In genomic region chr3:100710355-100711198, GRCh38 we compare ENCODE assay signal across 8 cellular contexts. TPM values are rescaled to one million over a fixed set of nuclear protein-coding genes. Genes with fewer than 3 reads are reported as not detected.
DNase-seq lines count a peak whose midpoint lies in the region; ATAC-seq and TF ChIP-seq lines count a peak whose summit lies in the region.

No MANE protein-coding gene starts in this region.

- DNase-seq in AG04449 (ENCODE audit: low read depth, low spot score) (peak; percentile 34), OCI-M1 (lab: John Stamatoyannopoulos, UW) (peak; percentile 85), fibroblast of the conjunctiva (ENCODE audit: low read depth) (peak; percentile 47), trophoblast cell (peak; percentile 71 to 84), NCI-H1930 (lab: John Stamatoyannopoulos, UW) (no peak)
- DNase-seq in activated T-cell treated with anti-CD3 and anti-CD28 coated beads, Interleukin-2, amount 50 U/mL, for 4 hours, result peak; percentile 43

- CTCF ChIA-PET in AG04449 (lab: Yijun Ruan, JAX), result interaction anchor here (0.7 to 2.9 kb wide), 13 partner anchors 8 to 486 kb away, joined by 3 to 14 read pairs (median 5); no protein-coding TSS in a partner anchor

- no peak overlapping the region for H4K12ac ChIP-seq in trophoblast cell (ENCODE audit: low read depth, low read length)

- no peak overlapping the region for H2BK12ac ChIP-seq in trophoblast cell (ENCODE audit: low read length)

- peak overlapping the region; percentile 93 for H3K27ac ChIP-seq in trophoblast cell (ENCODE audit: low read depth, low read length)

- no peak overlapping the region for H2BK120ac ChIP-seq in trophoblast cell (ENCODE audit: insufficient read depth, low read length, poor library complexity)

- peak overlapping the region; percentile 94 for H3K4me3 ChIP-seq in AG04449 (ENCODE audit: low read depth, low read length)
- peak overlapping the region; percentile 93 for H3K4me3 ChIP-seq in trophoblast cell (ENCODE audit: low read depth, low read length)

- H2AK5ac ChIP-seq in trophoblast cell (ENCODE audit: low read length), result no peak overlapping the region

- H3K27me3 ChIP-seq in trophoblast cell (ENCODE audit: insufficient read depth, low read length), result no peaks in the 10 kb centered on the region

- H3K79me2 ChIP-seq in trophoblast cell (ENCODE audit: control insufficient read depth, insufficient read depth, low read length, poor library complexity), result peaks cover 16% of the 10 kb centered on the region

- H2AFZ ChIP-seq in trophoblast cell (ENCODE audit: insufficient read depth, low read length, poor library complexity), result no peak overlapping the region

- H3K79me1 ChIP-seq in trophoblast cell (ENCODE audit: low read length), result peaks cover 9% of the 10 kb centered on the region

- H3K4me2 ChIP-seq in trophoblast cell (ENCODE audit: low read length), result peak overlapping the region; percentile 98

- H3K23ac ChIP-seq in trophoblast cell (ENCODE audit: low read length), result no peak overlapping the region

- H3K14ac ChIP-seq in trophoblast cell (ENCODE audit: low read length), result no peak overlapping the region

- no peak overlapping the region for H2BK5ac ChIP-seq in trophoblast cell (ENCODE audit: low read depth, low read length, poor library complexity)

- no peak overlapping the region for H4K8ac ChIP-seq in trophoblast cell (ENCODE audit: low read depth, low read length)

- H3K4me1 ChIP-seq in trophoblast cell (ENCODE audit: control insufficient read depth in 1 of 2, insufficient read depth in 2 of 2, low read length in 2 of 2), result peaks cover 0 to 3% of the 10 kb centered on the region in 2 experiments

- H3K18ac ChIP-seq in trophoblast cell (ENCODE audit: low read length), result no peak overlapping the region

- no CpG with 5 or more reads among the region's 16 CpGs for WGBS in trophoblast cell (ENCODE audit: extremely low coverage, insufficient coverage, insufficient read length)

- H3K36me3 ChIP-seq in trophoblast cell (ENCODE audit: control insufficient read depth in 1 of 2, insufficient read depth in 2 of 2, low read length in 2 of 2), result peaks cover 7 to 9% of the 10 kb centered on the region in 2 experiments

- H3K9ac ChIP-seq in trophoblast cell (ENCODE audit: low read length), result peak overlapping the region; percentile 96

- H3K9me3 ChIP-seq in trophoblast cell (ENCODE audit: insufficient read depth, low read depth, low read length), result no peaks in the 10 kb centered on the region

- H3K4me1 Mint-ChIP-seq in activated T-cell treated with anti-CD3 and anti-CD28 coated beads, Interleukin-2, amount 50 U/mL, for 4 hours (ENCODE audit: low read depth), result peaks cover 48% of the 10 kb centered on the region

- H3K9me3 Mint-ChIP-seq in activated T-cell treated with anti-CD3 and anti-CD28 coated beads, Interleukin-2, amount 50 U/mL, for 4 hours, result peaks cover 4% of the 10 kb centered on the region

- H3K4ac ChIP-seq in trophoblast cell (ENCODE audit: low read depth, low read length), result peak overlapping the region; percentile 97

- peaks cover 24% of the 10 kb centered on the region for H3K36me3 Mint-ChIP-seq in activated T-cell treated with anti-CD3 and anti-CD28 coated beads, Interleukin-2, amount 50 U/mL, for 4 hours (ENCODE audit: insufficient read depth)

- H3K27me3 Mint-ChIP-seq in activated T-cell treated with anti-CD3 and anti-CD28 coated beads, Interleukin-2, amount 50 U/mL, for 4 hours (ENCODE audit: low read depth), result peaks cover 1% of the 10 kb centered on the region

- POLR2A ChIA-PET in AG04449 (lab: Yijun Ruan, JAX), result interaction anchor here (1.3 kb wide), 1 partner anchor 16 kb away, joined by 4 read pairs; no protein-coding TSS in a partner anchor

- peak overlapping the region; percentile 76 for H3K4me3 Mint-ChIP-seq in activated T-cell treated with anti-CD3 and anti-CD28 coated beads, Interleukin-2, amount 50 U/mL, for 4 hours

- TF ChIP-seq CTCF in AG04449 (IDR thresholded peaks at IDR 0.05; ENCODE audit: insufficient read depth, low read length, missing control alignments), result peak; percentile 50

- peak; percentile 26 for ATAC-seq in GM18519 (IDR thresholded peaks at IDR 0.05; ENCODE audit: low FRiP score, unreplicated experiment)
- peak; percentile 35 for ATAC-seq in HG03095 (IDR thresholded peaks at IDR 0.05; ENCODE audit: unreplicated experiment)
- ATAC-seq in activated T-cell treated with anti-CD3 and anti-CD28 coated beads, Interleukin-2, amount 50 U/mL, for 4 hours, result peak; percentile 47 to 59

- H4K91ac ChIP-seq in trophoblast cell (ENCODE audit: low read depth, low read length), result no peak overlapping the region

RNA-seq across cellular contexts. Expression of gene TFG, which starts 1.3 kb away (rescaled TPM):
- total RNA-seq in activated T-cell treated with anti-CD3 and anti-CD28 coated beads, Interleukin-2, amount 50 U/mL, for 4 hours, result 10 to 100 TPM; 47.0 to 49.2 (median 47.4) TPM
- polyA plus RNA-seq in trophoblast cell (2013), result 175 TPM in 2 replicates

Comparison
In these comparisons a context has a peak if more than half of its experiments do, and no peak if none do; other contexts are left out.
1. DNase-seq: peak in AG04449 (single experiment), OCI-M1 (single experiment), activated T-cell treated with anti-CD3 and anti-CD28 coated beads, Interleukin-2, amount 50 U/mL, for 4 hours (single experiment), fibroblast of the conjunctiva (single experiment) and trophoblast cell (2 of 2); none in NCI-H1930 (0 of 2).
2. Peak in every context shown above with its lines, with median percentiles within 50 percentile points of each other: ATAC-seq.